1 cellular context compared by ENCODE assay signal in the genomic region with DNA sequence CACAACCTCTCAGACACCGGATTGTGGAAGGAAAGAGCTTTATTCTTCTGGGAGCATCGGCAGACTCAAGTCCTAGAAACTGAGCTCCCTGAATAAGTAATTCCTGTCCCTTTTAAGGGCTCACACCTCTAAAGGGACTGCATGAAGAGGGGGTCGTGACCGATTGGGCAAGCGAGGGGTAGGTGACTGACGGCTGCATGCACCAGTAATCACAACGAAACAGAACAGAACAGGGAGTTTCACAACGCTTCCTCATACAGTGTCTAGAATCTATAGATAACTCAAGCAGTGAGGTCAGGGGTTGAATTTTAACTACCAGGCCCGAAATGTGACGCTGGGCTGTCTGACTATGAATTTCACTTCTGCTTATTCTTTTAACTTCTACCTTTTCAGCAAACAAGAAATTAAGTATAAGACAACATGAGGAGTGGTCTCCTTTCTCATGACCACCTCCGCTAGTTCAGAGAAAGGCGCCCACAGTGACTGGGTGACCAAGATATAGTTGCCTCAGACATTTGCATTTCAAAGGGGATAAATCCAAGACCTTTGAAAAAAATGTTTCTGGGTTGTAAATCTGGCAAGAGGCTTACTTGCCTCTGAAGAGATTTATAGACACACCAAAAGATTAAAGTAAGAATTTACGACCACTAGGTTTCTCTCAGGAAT.
TF ChIP-seq lines count a peak whose summit lies in the region.

No MANE protein-coding gene starts in this region.

TF ChIP-seq in GM23338, 12 proteins besides CTCF, POLR2A, EP300 and RAD21 (continued from another document):
- TF ChIP-seq, protein P1, sequence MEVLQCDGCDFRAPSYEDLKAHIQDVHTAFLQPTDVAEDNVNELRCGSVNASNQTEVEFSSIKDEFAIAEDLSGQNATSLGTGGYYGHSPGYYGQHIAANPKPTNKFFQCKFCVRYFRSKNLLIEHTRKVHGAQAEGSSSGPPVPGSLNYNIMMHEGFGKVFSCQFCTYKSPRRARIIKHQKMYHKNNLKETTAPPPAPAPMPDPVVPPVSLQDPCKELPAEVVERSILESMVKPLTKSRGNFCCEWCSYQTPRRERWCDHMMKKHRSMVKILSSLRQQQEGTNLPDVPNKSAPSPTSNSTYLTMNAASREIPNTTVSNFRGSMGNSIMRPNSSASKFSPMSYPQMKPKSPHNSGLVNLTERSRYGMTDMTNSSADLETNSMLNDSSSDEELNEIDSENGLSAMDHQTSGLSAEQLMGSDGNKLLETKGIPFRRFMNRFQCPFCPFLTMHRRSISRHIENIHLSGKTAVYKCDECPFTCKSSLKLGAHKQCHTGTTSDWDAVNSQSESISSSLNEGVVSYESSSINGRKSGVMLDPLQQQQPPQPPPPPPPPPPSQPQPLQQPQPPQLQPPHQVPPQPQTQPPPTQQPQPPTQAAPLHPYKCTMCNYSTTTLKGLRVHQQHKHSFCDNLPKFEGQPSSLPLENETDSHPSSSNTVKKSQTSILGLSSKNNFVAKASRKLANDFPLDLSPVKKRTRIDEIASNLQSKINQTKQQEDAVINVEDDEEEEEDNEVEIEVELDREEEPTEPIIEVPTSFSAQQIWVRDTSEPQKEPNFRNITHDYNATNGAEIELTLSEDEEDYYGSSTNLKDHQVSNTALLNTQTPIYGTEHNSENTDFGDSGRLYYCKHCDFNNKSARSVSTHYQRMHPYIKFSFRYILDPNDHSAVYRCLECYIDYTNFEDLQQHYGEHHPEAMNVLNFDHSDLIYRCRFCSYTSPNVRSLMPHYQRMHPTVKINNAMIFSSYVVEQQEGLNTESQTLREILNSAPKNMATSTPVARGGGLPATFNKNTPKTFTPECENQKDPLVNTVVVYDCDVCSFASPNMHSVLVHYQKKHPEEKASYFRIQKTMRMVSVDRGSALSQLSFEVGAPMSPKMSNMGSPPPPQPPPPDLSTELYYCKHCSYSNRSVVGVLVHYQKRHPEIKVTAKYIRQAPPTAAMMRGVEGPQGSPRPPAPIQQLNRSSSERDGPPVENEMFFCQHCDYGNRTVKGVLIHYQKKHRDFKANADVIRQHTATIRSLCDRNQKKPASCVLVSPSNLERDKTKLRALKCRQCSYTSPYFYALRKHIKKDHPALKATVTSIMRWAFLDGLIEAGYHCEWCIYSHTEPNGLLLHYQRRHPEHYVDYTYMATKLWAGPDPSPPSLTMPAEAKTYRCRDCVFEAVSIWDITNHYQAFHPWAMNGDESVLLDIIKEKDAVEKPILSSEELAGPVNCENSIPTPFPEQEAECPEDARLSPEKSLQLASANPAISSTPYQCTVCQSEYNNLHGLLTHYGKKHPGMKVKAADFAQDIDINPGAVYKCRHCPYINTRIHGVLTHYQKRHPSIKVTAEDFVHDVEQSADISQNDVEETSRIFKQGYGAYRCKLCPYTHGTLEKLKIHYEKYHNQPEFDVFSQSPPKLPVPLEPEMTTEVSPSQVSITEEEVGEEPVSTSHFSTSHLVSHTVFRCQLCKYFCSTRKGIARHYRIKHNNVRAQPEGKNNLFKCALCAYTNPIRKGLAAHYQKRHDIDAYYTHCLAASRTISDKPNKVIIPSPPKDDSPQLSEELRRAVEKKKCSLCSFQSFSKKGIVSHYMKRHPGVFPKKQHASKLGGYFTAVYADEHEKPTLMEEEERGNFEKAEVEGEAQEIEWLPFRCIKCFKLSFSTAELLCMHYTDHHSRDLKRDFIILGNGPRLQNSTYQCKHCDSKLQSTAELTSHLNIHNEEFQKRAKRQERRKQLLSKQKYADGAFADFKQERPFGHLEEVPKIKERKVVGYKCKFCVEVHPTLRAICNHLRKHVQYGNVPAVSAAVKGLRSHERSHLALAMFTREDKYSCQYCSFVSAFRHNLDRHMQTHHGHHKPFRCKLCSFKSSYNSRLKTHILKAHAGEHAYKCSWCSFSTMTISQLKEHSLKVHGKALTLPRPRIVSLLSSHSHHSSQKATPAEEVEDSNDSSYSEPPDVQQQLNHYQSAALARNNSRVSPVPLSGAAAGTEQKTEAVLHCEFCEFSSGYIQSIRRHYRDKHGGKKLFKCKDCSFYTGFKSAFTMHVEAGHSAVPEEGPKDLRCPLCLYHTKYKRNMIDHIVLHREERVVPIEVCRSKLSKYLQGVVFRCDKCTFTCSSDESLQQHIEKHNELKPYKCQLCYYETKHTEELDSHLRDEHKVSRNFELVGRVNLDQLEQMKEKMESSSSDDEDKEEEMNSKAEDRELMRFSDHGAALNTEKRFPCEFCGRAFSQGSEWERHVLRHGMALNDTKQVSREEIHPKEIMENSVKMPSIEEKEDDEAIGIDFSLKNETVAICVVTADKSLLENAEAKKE (CRISPR knock-in tag; IDR thresholded peaks at IDR 0.05), result no peak
- TF ChIP-seq ZNF114 (CRISPR knock-in tag; IDR thresholded peaks at IDR 0.05), result no peak
- no peak for TF ChIP-seq JUNB (IDR thresholded peaks at IDR 0.05; ENCODE audit: unreplicated experiment)
- TF ChIP-seq, protein P2, sequence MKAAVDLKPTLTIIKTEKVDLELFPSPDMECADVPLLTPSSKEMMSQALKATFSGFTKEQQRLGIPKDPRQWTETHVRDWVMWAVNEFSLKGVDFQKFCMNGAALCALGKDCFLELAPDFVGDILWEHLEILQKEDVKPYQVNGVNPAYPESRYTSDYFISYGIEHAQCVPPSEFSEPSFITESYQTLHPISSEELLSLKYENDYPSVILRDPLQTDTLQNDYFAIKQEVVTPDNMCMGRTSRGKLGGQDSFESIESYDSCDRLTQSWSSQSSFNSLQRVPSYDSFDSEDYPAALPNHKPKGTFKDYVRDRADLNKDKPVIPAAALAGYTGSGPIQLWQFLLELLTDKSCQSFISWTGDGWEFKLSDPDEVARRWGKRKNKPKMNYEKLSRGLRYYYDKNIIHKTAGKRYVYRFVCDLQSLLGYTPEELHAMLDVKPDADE (IDR thresholded peaks at IDR 0.05), result no peak
- TF ChIP-seq EZH2 (IDR thresholded peaks at IDR 0.05; ENCODE audit: low read depth, unreplicated experiment), result no peak
